ENCODE assay signal across 15 cellular contexts in genomic region chr2:9807555-9808305, GRCh38. TPM values are rescaled to one million over a fixed set of nuclear protein-coding genes. Genes with fewer than 3 reads are reported as not detected.
DNase-seq lines count a peak whose midpoint lies in the region; FAIRE-seq and TF ChIP-seq lines count a peak whose summit lies in the region.
"Had no signal": no experiment of that assay in that cellular context is flagged by ENCODE, and none has a peak within 500 bp of the region (broad histone marks: within the 10 kb centered on the region; RNA-seq: fewer than 3 reads in every experiment).

No MANE protein-coding gene starts in this region.

- H3K36me3 ChIP-seq in H7 (replicated peaks; ENCODE audit: control insufficient read depth, insufficient read depth, low read length) (no peaks in the 10 kb centered on the region), kidney (ENCODE audit: control insufficient read depth in 1 of 2, insufficient read depth in 2 of 2, low read length in 2 of 2) (no peaks in the 10 kb centered on the region), sigmoid colon (no peaks in the 10 kb centered on the region)

- TF ChIP-seq CTCF in kidney (IDR thresholded peaks at IDR 0.05; ENCODE audit: borderline replicate concordance, extremely low read depth, insufficient read depth) (no peak), sigmoid colon (IDR thresholded peaks at IDR 0.05) (no peak)

- no peak for TF ChIP-seq POLR2A in sigmoid colon (IDR thresholded peaks at IDR 0.05)

- 93 to 94% methylated on average over 13 of the region's 13 CpGs for WGBS in sigmoid colon, 2 donors

- H3K9me3 ChIP-seq in kidney (ENCODE audit: control insufficient read depth in 1 of 2, low read length in 2 of 2), result no peaks in the 10 kb centered on the region
- no peaks in the 10 kb centered on the region for H3K9me3 ChIP-seq in sigmoid colon

- intact Hi-C loops in kidney (cut with DNase I) (no loop called here), sigmoid colon (cut with DNase I) (no loop called here)

- DNase-seq in AG20443 (ENCODE audit: low spot score), result peak; percentile 2
- peak; percentile 22 for DNase-seq in H7
- peak; percentile 39 for DNase-seq in kidney
- DNase-seq in sigmoid colon, result peak; percentile 57
- DNase-seq in NCI-H526 (lab: John Stamatoyannopoulos, UW), result no peak
- DNase-seq in dedifferentiated amniotic fluid mesenchymal stem cell (ENCODE audit: extremely low spot score), result no peak
- DNase-seq in NCI-H1092 (lab: John Stamatoyannopoulos, UW), result no peak
- DNase-seq: ACHN; CD4-positive, alpha-beta memory T cell; GF-D8; GM23248; NCI-H2107; NCI-H226; NCI-H526 treated with DMSO at 0.1 percent for 48 hours; PC-3 had no signal

- H3K27me3 ChIP-seq in H7 (ENCODE audit: control insufficient read depth, insufficient read depth, low read length), result no peaks in the 10 kb centered on the region; the same call in 1 of the 2 replicates
- H3K27me3 ChIP-seq in sigmoid colon, result no peaks in the 10 kb centered on the region

- no peak overlapping the region for H3K4me3 ChIP-seq in H7 (ENCODE audit: insufficient read depth, low read depth, low read length)
- H3K4me3 ChIP-seq in kidney (ENCODE audit: low read length in 2 of 2), result no peak overlapping the region
- H3K4me3 ChIP-seq in sigmoid colon, result no peak overlapping the region
- H3K4me3 ChIP-seq: GM23248 had no signal

- H3K27ac ChIP-seq in kidney (ENCODE audit: low read depth in 2 of 2, low read length in 2 of 2) (no peak overlapping the region), sigmoid colon (no peak overlapping the region)
- H3K27ac ChIP-seq: GM23248 had no signal

- H3K9ac ChIP-seq in kidney (ENCODE audit: low read length in 2 of 2), result no peak overlapping the region
- H3K9ac ChIP-seq: GM23248 had no signal

- no peak for TF ChIP-seq EP300 in sigmoid colon (IDR thresholded peaks at IDR 0.05)

- no peak for FAIRE-seq in kidney (lab: Jason Lieb, UNC)

- no peaks in the 10 kb centered on the region for H3K4me1 ChIP-seq in kidney (ENCODE audit: control insufficient read depth in 1 of 2, insufficient read depth in 1 of 2, low read depth in 1 of 2, low read length in 2 of 2)
- no peaks in the 10 kb centered on the region for H3K4me1 ChIP-seq in sigmoid colon

RNA-seq across cellular contexts. Expression of gene TAF1B, which starts 35.5 kb away (rescaled TPM):
- 27.9 and 33.2 TPM in 2 replicates for total RNA-seq in H7 (2014; rRNA removed; shearing (Covaris generic))
- total RNA-seq in kidney (27.7 TPM), sigmoid colon (10 to 100 TPM; 10.3 to 14.5 (median 12.2) TPM)
- polyA plus RNA-seq in kidney (ENCODE audit: insufficient read depth, low read depth, low replicate concordance) (8.8 TPM), sigmoid colon (10 to 100 TPM in 1 of 3 donors, 1 to 10 TPM in 2; 2.3 to 19.8 (median 6.7) TPM)

Comparison
In these comparisons a context has a peak if more than half of its experiments do, and no peak if none do; other contexts are left out.
1. DNase-seq: peak in AG20443 (single experiment), H7 (single experiment), kidney (single experiment) and sigmoid colon (single experiment); none in NCI-H526 (0 of 2), dedifferentiated amniotic fluid mesenchymal stem cell (single experiment) and NCI-H1092 (single experiment).